ENCODE assay signal across 9 cellular contexts in the genomic region with DNA sequence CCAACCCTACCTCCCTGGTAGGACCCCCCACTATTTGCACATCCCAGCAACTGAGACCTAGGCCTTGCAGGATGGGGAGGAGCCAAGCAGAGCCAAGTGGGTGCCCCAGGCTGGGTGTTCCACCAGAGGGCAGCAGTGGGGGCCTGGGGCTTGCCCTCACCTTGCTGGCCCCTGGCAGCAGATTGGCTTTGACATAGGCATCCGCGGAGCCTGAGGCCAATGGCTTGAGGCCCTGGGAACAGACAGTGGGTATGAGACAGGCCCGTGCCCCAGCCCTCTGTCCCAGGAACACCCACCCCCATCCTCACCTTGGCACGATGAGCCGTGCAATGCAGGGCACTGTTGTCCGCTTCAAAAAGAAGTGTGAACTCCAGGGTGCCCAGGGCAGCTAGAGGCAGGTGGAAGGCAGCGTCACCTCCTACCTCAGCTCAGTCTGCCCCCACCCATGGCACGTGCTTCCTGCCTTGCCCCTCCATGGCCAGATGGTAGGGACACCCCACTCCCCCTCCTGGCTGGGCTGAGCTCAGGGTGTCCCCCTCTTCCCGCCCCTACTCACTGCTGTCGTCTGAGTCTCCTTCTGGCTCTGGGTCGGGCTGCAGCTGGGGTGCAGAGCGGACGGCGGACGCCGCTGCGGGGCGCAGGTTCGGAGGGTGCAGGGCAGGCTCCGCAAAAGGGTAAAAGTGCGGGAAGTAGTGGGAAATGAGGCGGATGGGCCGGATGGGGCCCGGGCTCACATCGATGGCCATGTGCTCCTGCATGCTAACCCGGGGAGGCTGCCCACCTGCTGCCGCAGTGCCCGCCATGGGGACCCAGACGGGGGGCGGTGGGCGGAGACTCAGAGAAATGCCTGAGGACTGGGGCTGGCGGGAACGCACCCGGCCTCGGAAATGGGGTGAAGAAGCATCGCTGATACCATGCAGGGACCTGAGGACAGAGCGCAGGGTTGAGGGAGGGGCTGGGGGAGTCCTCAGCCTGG. TPM values are rescaled to one million over a fixed set of nuclear protein-coding genes. Genes with fewer than 3 reads are reported as not detected.
A peak's percentile ranks its signal among the peaks of the same experiment; 100 is the strongest.
DNase-seq lines count a peak whose midpoint lies in the region; ATAC-seq and TF ChIP-seq lines count a peak whose summit lies in the region.
"Had no signal": no experiment of that assay in that cellular context is flagged by ENCODE, and none has a peak within 500 bp of the region (broad histone marks: within the 10 kb centered on the region; RNA-seq: fewer than 3 reads in every experiment).

No MANE protein-coding gene starts in this region.

- H3K9me3 ChIP-seq in breast epithelium (no peaks in the 10 kb centered on the region), NT2/D1 (ENCODE audit: insufficient read depth, low read length) (no peaks in the 10 kb centered on the region), right cardiac atrium (ENCODE audit: control insufficient read depth, low read length) (no peaks in the 10 kb centered on the region)

- H3K27ac ChIP-seq in breast epithelium, result no peak overlapping the region
- no peak overlapping the region for H3K27ac ChIP-seq in right cardiac atrium (ENCODE audit: low read length)

- POLR2A ChIA-PET in MCF 10A (lab: Yijun Ruan, JAX), result interaction anchor here (2.3 kb wide), 1 partner anchor 22 kb away, joined by 12 read pairs; no protein-coding TSS in a partner anchor

- peaks cover 17% of the 10 kb centered on the region for H3K36me3 Mint-ChIP-seq in MCF 10A (ENCODE audit: insufficient read depth, unreplicated experiment)
- H3K36me3 Mint-ChIP-seq in activated T-helper 1 cell treated with anti-CD3 and anti-CD28 coated beads, Interleukin-12 subunit alpha, Interleukin-12 subunit beta, Interleukin-2, Interleukin-4 antibody, amounts not matched to agents 30 ng/mL and 10 ng/mL and 1 ng/mL, durations not matched to agents 14 hours and 24 hours and 36 hours (ENCODE audit: low read depth), result peaks cover 14% of the 10 kb centered on the region

- peak; percentile 20 to 23 for ATAC-seq in right cardiac atrium
- ATAC-seq in GM19328 (IDR thresholded peaks at IDR 0.05; ENCODE audit: unreplicated experiment), result no peak
- ATAC-seq in HG02588 (IDR thresholded peaks at IDR 0.05; ENCODE audit: unreplicated experiment), result no peak

- no TSS peak for BruUV-seq in MCF 10A (replicated peaks; lab: Mats Ljungman, UMichigan)

- no peaks in the 10 kb centered on the region for H3K9me3 Mint-ChIP-seq in MCF 10A (ENCODE audit: unreplicated experiment)
- no peaks in the 10 kb centered on the region for H3K9me3 Mint-ChIP-seq in activated T-helper 1 cell treated with anti-CD3 and anti-CD28 coated beads, Interleukin-12 subunit alpha, Interleukin-12 subunit beta, Interleukin-2, Interleukin-4 antibody, amounts not matched to agents 30 ng/mL and 10 ng/mL and 1 ng/mL, durations not matched to agents 14 hours and 24 hours and 36 hours

- CTCF ChIA-PET in MCF 10A (lab: Yijun Ruan, JAX), result interaction anchor here (0.6 to 3.0 kb wide), 5 partner anchors 11 to 328 kb away, joined by 3 to 12 read pairs (median 3); no protein-coding TSS in a partner anchor

- TF ChIP-seq CTCF in MCF 10A (IDR thresholded peaks at IDR 0.05; ENCODE audit: unreplicated experiment) (peak; percentile 51), breast epithelium (IDR thresholded peaks at IDR 0.05) (no peak)

- TF ChIP-seq POLR2A in breast epithelium (IDR thresholded peaks at IDR 0.05), result no peak

- intact Hi-C loops in MCF 10A (cut with micrococcal nuclease), result no loop called here
- intact Hi-C loops in breast epithelium (cut with DNase I; ENCODE audit: low total_unique reads), result no loop called here
- intact Hi-C loops in activated T-helper 1 cell treated with anti-CD3 and anti-CD28 coated beads, Interleukin-12 subunit alpha, Interleukin-12 subunit beta, Interleukin-2, Interleukin-4 antibody, amounts not matched to agents 30 ng/mL and 10 ng/mL and 1 ng/mL, durations not matched to agents 14 hours and 24 hours and 36 hours (cut with micrococcal nuclease), result no loop called here
- intact Hi-C loops in right cardiac atrium (cut with DNase I), result no loop called here

- no peak overlapping the region for H3K4me3 ChIP-seq in breast epithelium
- H3K4me3 ChIP-seq in NT2/D1 (ENCODE audit: insufficient read length, low read depth), result no peak overlapping the region
- H3K4me3 ChIP-seq in right cardiac atrium (ENCODE audit: low read length), result no peak overlapping the region

- H3K27me3 Mint-ChIP-seq in MCF 10A (ENCODE audit: insufficient read depth, unreplicated experiment), result peaks cover 19% of the 10 kb centered on the region
- no peaks in the 10 kb centered on the region for H3K27me3 Mint-ChIP-seq in activated T-helper 1 cell treated with anti-CD3 and anti-CD28 coated beads, Interleukin-12 subunit alpha, Interleukin-12 subunit beta, Interleukin-2, Interleukin-4 antibody, amounts not matched to agents 30 ng/mL and 10 ng/mL and 1 ng/mL, durations not matched to agents 14 hours and 24 hours and 36 hours (ENCODE audit: insufficient read depth)

- WGBS in right cardiac atrium, result 26% methylated on average over 37 of the region's 37 CpGs

- H3K36me3 ChIP-seq in breast epithelium (no peaks in the 10 kb centered on the region), NT2/D1 (ENCODE audit: insufficient read depth, insufficient read length, low read length) (peaks cover 35% of the 10 kb centered on the region)

- peaks cover 4% of the 10 kb centered on the region for H3K4me1 Mint-ChIP-seq in MCF 10A (ENCODE audit: insufficient read depth, unreplicated experiment)
- peaks cover 26% of the 10 kb centered on the region for H3K4me1 Mint-ChIP-seq in activated T-helper 1 cell treated with anti-CD3 and anti-CD28 coated beads, Interleukin-12 subunit alpha, Interleukin-12 subunit beta, Interleukin-2, Interleukin-4 antibody, amounts not matched to agents 30 ng/mL and 10 ng/mL and 1 ng/mL, durations not matched to agents 14 hours and 24 hours and 36 hours (ENCODE audit: low read depth)

- H3K9ac ChIP-seq in NT2/D1 (ENCODE audit: insufficient read length, low read depth), result peak overlapping the region; percentile 76

- H3K4me1 ChIP-seq in breast epithelium (peaks cover 0 to 8% of the 10 kb centered on the region in 2 donors), NT2/D1 (ENCODE audit: insufficient read depth, insufficient read length) (peaks cover 35% of the 10 kb centered on the region), right cardiac atrium (ENCODE audit: control insufficient read depth, insufficient read depth, low read length) (no peaks in the 10 kb centered on the region)

- no peak overlapping the region for H3K4me3 Mint-ChIP-seq in MCF 10A (ENCODE audit: unreplicated experiment)
- H3K4me3 Mint-ChIP-seq in activated T-helper 1 cell treated with anti-CD3 and anti-CD28 coated beads, Interleukin-12 subunit alpha, Interleukin-12 subunit beta, Interleukin-2, Interleukin-4 antibody, amounts not matched to agents 30 ng/mL and 10 ng/mL and 1 ng/mL, durations not matched to agents 14 hours and 24 hours and 36 hours, result no peak overlapping the region

- H3K27ac Mint-ChIP-seq in MCF 10A (ENCODE audit: low read depth, unreplicated experiment), result no peak overlapping the region
- H3K27ac Mint-ChIP-seq in activated T-helper 1 cell treated with anti-CD3 and anti-CD28 coated beads, Interleukin-12 subunit alpha, Interleukin-12 subunit beta, Interleukin-2, Interleukin-4 antibody, amounts not matched to agents 30 ng/mL and 10 ng/mL and 1 ng/mL, durations not matched to agents 14 hours and 24 hours and 36 hours, result peak overlapping the region; percentile 61

- H3K27me3 ChIP-seq in breast epithelium, result no peaks in the 10 kb centered on the region
- no peaks in the 10 kb centered on the region for H3K27me3 ChIP-seq in NT2/D1 (ENCODE audit: insufficient read depth, insufficient read length)
- no peaks in the 10 kb centered on the region for H3K27me3 ChIP-seq in right cardiac atrium (ENCODE audit: control insufficient read depth, insufficient read depth)

- DNase-seq in MCF 10A (ENCODE audit: unreplicated experiment) (peak; percentile 52), breast epithelium (ENCODE audit: low spot score in 2 of 2) (no peak), NT2/D1 (ENCODE audit: low read depth, low spot score) (no peak), right cardiac atrium (peak; percentile 45 to 75 (median 68))
- DNase-seq in activated T-helper 1 cell treated with anti-CD3 and anti-CD28 coated beads, Interleukin-12 subunit alpha, Interleukin-12 subunit beta, Interleukin-2, Interleukin-4 antibody, amounts not matched to agents 30 ng/mL and 10 ng/mL and 1 ng/mL, durations not matched to agents 14 hours and 24 hours and 36 hours (ENCODE audit: low spot score), result peak; percentile 55
- peak; percentile 16 for DNase-seq in stimulated activated CD8-positive, alpha-beta memory T cell treated with anti-CD3 and anti-CD28 coated beads, Interleukin-12 subunit alpha, Interleukin-12 subunit beta, amount 100 ng/mL, for 1 hour (ENCODE audit: low read depth)

RNA-seq across cellular contexts. Expression of gene NDUFV1, which starts 9.0 kb away (rescaled TPM):
- 158 and 223 TPM in 2 replicates for total RNA-seq in MCF 10A (2022)
- total RNA-seq in breast epithelium, result 100 to 1,000 TPM; 159 to 222 (median 186) TPM
- 289 and 303 TPM in 2 replicates for total RNA-seq in activated T-helper 1 cell treated with anti-CD3 and anti-CD28 coated beads, Interleukin-12 subunit alpha, Interleukin-12 subunit beta, Interleukin-2, Interleukin-4 antibody, amounts not matched to agents 30 ng/mL and 10 ng/mL and 1 ng/mL, durations not matched to agents 14 hours and 24 hours and 36 hours
- 100 to 1,000 TPM; 375 to 462 (median 435) TPM for total RNA-seq in right cardiac atrium
- polyA plus RNA-seq in right cardiac atrium, result 380 TPM

RNA-seq across cellular contexts. Expression of gene NUDT8, which starts 14.0 kb away (rescaled TPM):
- 3.6 and 6.9 TPM in 2 replicates for total RNA-seq in MCF 10A (2022)
- 10 to 100 TPM in 2 of 3 donors, 1 to 10 TPM in 1; 9.7 to 15.1 (median 12.0) TPM for total RNA-seq in breast epithelium
- total RNA-seq in activated T-helper 1 cell treated with anti-CD3 and anti-CD28 coated beads, Interleukin-12 subunit alpha, Interleukin-12 subunit beta, Interleukin-2, Interleukin-4 antibody, amounts not matched to agents 30 ng/mL and 10 ng/mL and 1 ng/mL, durations not matched to agents 14 hours and 24 hours and 36 hours, result 18.5 and 19.9 TPM in 2 replicates
- 100 to 1,000 TPM in 1 of 4 donors, 10 to 100 TPM in 3; 45.6 to 105 (median 79.6) TPM for total RNA-seq in right cardiac atrium
- polyA plus RNA-seq in right cardiac atrium, result 121 TPM

RNA-seq across cellular contexts. Expression of gene TBX10, which starts 23.8 kb away (rescaled TPM):
- total RNA-seq in MCF 10A (2022), result not detected in 2 replicates
- total RNA-seq in breast epithelium, result not detected
- total RNA-seq in activated T-helper 1 cell treated with anti-CD3 and anti-CD28 coated beads, Interleukin-12 subunit alpha, Interleukin-12 subunit beta, Interleukin-2, Interleukin-4 antibody, amounts not matched to agents 30 ng/mL and 10 ng/mL and 1 ng/mL, durations not matched to agents 14 hours and 24 hours and 36 hours, result not detected in 2 replicates
- not detected for total RNA-seq in right cardiac atrium
- not detected for polyA plus RNA-seq in right cardiac atrium
- polyA plus RNA-seq: esophagus had no signal

RNA-seq across cellular contexts. Expression of gene GSTP1, which starts 32.1 kb away (rescaled TPM):
- total RNA-seq in MCF 10A (2022) (1,641 and 1,733 TPM in 2 replicates), breast epithelium (1,000 to 10,000 TPM in 2 of 3 donors, 100 to 1,000 TPM in 1; 552 to 1,029 (median 1,013) TPM), right cardiac atrium (100 to 1,000 TPM; 323 to 411 (median 377) TPM)
- 278 and 289 TPM in 2 replicates for total RNA-seq in activated T-helper 1 cell treated with anti-CD3 and anti-CD28 coated beads, Interleukin-12 subunit alpha, Interleukin-12 subunit beta, Interleukin-2, Interleukin-4 antibody, amounts not matched to agents 30 ng/mL and 10 ng/mL and 1 ng/mL, durations not matched to agents 14 hours and 24 hours and 36 hours
- polyA plus RNA-seq in right cardiac atrium, result 501 TPM

RNA-seq across cellular contexts. Expression of gene ACY3, which starts 34.8 kb away (rescaled TPM):
- total RNA-seq in MCF 10A (2022), result not detected in 2 replicates
- under 1 TPM in 2 of 3 donors, not detected in 1; 0.66 to 0.73 TPM for total RNA-seq in breast epithelium
- total RNA-seq in activated T-helper 1 cell treated with anti-CD3 and anti-CD28 coated beads, Interleukin-12 subunit alpha, Interleukin-12 subunit beta, Interleukin-2, Interleukin-4 antibody, amounts not matched to agents 30 ng/mL and 10 ng/mL and 1 ng/mL, durations not matched to agents 14 hours and 24 hours and 36 hours, result 0.32 TPM in 1 of 2 replicates, not detected in the other
- total RNA-seq in right cardiac atrium, result not detected
- not detected for polyA plus RNA-seq in right cardiac atrium

Comparison
In these comparisons a context has a peak if more than half of its experiments do, and no peak if none do; other contexts are left out.
1. DNase-seq: peak in MCF 10A (single experiment), activated T-helper 1 cell treated with anti-CD3 and anti-CD28 coated beads, Interleukin-12 subunit alpha, Interleukin-12 subunit beta, Interleukin-2, Interleukin-4 antibody, amounts not matched to agents 30 ng/mL and 10 ng/mL and 1 ng/mL, durations not matched to agents 14 hours and 24 hours and 36 hours (single experiment), right cardiac atrium (3 of 3) and stimulated activated CD8-positive, alpha-beta memory T cell treated with anti-CD3 and anti-CD28 coated beads, Interleukin-12 subunit alpha, Interleukin-12 subunit beta, amount 100 ng/mL, for 1 hour (single experiment); none in breast epithelium (0 of 2) and NT2/D1 (single experiment).
2. ATAC-seq: peak in right cardiac atrium (2 of 2); none in GM19328 (single experiment) and HG02588 (single experiment).